Comparison of ENCODE assay signal across 1 cellular context in the genomic region with DNA sequence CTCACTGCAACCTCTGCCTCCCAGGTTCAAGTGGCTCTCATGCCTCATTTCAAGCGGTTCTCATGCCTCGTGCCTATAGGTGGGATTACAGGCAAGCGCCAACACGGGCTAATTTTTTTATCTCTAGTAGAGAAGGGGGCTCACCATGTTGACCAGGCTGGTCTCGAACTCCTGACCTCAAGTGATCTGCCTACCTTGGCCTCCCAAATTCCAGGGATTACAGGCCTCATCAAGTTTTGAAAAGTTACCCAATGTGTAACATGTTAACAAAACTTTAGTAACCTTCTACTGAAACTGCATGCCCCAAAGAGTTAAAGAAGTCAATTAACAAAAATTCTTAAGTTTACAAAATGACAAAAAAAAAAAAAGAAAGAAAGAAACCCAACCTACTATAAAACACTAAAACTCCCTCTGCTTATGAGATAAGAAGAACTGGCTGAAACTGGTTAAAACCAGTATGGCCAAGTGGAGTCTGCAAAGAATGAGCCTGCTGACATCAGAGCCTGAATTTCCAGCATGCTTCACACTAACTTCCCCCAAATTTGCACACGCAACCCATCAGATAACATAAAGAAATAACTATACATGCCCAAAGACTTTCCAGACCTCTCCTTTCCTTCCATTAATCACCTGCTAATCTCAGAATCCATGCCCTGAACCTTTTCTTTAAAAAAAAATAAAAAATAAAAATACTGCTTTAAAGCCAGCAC.
TF ChIP-seq lines count a peak whose summit lies in the region.

No MANE protein-coding gene starts in this region.

TF ChIP-seq in WTC11, 78 proteins besides CTCF, POLR2A, EP300 and RAD21 (continued from another document):
- TF ChIP-seq, protein P1, sequence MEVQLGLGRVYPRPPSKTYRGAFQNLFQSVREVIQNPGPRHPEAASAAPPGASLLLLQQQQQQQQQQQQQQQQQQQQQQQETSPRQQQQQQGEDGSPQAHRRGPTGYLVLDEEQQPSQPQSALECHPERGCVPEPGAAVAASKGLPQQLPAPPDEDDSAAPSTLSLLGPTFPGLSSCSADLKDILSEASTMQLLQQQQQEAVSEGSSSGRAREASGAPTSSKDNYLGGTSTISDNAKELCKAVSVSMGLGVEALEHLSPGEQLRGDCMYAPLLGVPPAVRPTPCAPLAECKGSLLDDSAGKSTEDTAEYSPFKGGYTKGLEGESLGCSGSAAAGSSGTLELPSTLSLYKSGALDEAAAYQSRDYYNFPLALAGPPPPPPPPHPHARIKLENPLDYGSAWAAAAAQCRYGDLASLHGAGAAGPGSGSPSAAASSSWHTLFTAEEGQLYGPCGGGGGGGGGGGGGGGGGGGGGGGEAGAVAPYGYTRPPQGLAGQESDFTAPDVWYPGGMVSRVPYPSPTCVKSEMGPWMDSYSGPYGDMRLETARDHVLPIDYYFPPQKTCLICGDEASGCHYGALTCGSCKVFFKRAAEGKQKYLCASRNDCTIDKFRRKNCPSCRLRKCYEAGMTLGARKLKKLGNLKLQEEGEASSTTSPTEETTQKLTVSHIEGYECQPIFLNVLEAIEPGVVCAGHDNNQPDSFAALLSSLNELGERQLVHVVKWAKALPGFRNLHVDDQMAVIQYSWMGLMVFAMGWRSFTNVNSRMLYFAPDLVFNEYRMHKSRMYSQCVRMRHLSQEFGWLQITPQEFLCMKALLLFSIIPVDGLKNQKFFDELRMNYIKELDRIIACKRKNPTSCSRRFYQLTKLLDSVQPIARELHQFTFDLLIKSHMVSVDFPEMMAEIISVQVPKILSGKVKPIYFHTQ (CRISPR knock-in tag; IDR thresholded peaks at IDR 0.05), result no peak
- TF ChIP-seq SMAD3 (CRISPR knock-in tag; IDR thresholded peaks at IDR 0.05; ENCODE audit: borderline replicate concordance) (no peak), ZNF263 (CRISPR knock-in tag; IDR thresholded peaks at IDR 0.05; ENCODE audit: low read depth) (no peak)
- TF ChIP-seq, protein P2, sequence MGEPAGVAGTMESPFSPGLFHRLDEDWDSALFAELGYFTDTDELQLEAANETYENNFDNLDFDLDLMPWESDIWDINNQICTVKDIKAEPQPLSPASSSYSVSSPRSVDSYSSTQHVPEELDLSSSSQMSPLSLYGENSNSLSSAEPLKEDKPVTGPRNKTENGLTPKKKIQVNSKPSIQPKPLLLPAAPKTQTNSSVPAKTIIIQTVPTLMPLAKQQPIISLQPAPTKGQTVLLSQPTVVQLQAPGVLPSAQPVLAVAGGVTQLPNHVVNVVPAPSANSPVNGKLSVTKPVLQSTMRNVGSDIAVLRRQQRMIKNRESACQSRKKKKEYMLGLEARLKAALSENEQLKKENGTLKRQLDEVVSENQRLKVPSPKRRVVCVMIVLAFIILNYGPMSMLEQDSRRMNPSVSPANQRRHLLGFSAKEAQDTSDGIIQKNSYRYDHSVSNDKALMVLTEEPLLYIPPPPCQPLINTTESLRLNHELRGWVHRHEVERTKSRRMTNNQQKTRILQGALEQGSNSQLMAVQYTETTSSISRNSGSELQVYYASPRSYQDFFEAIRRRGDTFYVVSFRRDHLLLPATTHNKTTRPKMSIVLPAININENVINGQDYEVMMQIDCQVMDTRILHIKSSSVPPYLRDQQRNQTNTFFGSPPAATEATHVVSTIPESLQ (CRISPR knock-in tag; IDR thresholded peaks at IDR 0.05), result no peak
- TF ChIP-seq, protein P3, sequence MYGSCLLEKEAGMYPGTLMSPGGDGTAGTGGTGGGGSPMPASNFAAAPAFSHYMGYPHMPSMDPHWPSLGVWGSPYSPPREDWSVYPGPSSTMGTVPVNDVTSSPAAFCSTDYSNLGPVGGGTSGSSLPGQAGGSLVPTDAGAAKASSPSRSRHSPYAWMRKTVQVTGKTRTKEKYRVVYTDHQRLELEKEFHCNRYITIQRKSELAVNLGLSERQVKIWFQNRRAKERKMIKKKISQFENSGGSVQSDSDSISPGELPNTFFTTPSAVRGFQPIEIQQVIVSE (CRISPR knock-in tag; IDR thresholded peaks at IDR 0.05; ENCODE audit: borderline replicate concordance), result no peak
